ENCODE assay signal across 8 cellular contexts in the genomic region with DNA sequence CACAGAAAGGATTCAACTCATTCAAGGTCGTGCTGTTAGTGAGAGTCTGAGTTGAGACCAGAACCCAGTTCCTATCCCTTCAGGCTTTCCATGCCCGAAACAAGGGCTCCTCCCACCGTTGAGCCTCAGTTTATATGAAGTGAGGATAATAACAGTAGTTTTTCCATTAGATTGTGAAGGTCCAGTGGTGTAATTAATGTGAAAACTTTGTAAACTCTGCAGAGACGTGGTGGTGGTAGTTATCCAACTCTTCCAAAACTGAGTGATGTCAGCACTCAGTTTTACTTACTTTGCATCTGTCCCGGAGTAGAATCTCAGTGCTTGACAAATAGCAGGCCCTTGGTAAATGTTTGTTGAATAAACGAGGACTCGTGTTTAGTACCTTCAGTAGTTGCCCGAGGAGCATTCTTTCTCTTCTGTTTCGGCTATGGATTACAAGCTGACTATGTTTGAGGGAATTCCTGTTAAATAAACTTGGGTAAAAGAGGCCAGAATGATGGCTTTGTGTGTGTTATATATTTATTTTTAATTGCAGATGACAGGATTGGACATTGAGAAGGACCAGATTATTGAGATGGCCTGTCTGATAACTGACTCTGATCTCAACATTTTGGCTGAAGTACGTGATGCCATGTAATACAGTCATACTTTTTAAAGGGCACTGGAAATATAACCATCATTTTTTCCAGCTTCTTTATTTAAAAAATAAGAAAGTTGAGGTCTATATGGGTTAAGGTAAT. TPM values are rescaled to one million over a fixed set of nuclear protein-coding genes. Genes with fewer than 3 reads are reported as not detected.
DNase-seq lines count a peak whose midpoint lies in the region; ATAC-seq and TF ChIP-seq lines count a peak whose summit lies in the region.

No MANE protein-coding gene starts in this region.

- ATAC-seq in aorta (ENCODE audit: low FRiP score) = no peak

- POLR2A ChIA-PET in CD8-positive, alpha-beta memory T cell (lab: Charles Lee) = no interaction called here

- peaks cover 47% of the 10 kb centered on the region for H3K79me2 ChIP-seq in mesendoderm (ENCODE audit: control insufficient read depth, insufficient read depth, low read length)

- no peak overlapping the region for H4K5ac ChIP-seq in mesendoderm (ENCODE audit: low read length)

- no peaks in the 10 kb centered on the region for H3K9me3 ChIP-seq in CD8-positive, alpha-beta memory T cell (ENCODE audit: low read length)
- H3K9me3 ChIP-seq in MG63 = no peaks in the 10 kb centered on the region
- no peaks in the 10 kb centered on the region for H3K9me3 ChIP-seq in aorta (ENCODE audit: control insufficient read depth, low read length)

- no peaks in the 10 kb centered on the region for H3K27me3 Mint-ChIP-seq in CD8-positive, alpha-beta memory T cell

- H3K36me3 Mint-ChIP-seq in CD8-positive, alpha-beta memory T cell = peaks cover 0 to 36% (median 11%) of the 10 kb centered on the region in 3 donors

- H2BK15ac ChIP-seq in mesendoderm (replicated peaks; ENCODE audit: low read depth) = no peak overlapping the region

- DNase-seq in CD8-positive, alpha-beta memory T cell = no peak
- DNase-seq in MG63 (no peak), choroid plexus epithelial cell (ENCODE audit: low read depth) (peak; percentile 36), mesendoderm (peak; percentile 43), aorta (no peak), NCI-H1436 (lab: John Stamatoyannopoulos, UW) (no peak)
- DNase-seq in NK-92 treated with Interleukin-12 subunit alpha and Interleukin-12 subunit beta, amount 100 ng/mL, for 24 hours (lab: John Stamatoyannopoulos, UW) = no peak
- no peak for DNase-seq in activated effector memory CD4-positive, alpha-beta T cell treated with anti-CD3 and anti-CD28 coated beads, Interleukin-2, amount 50 U/mL, for 16 hours

- CTCF ChIA-PET in CD8-positive, alpha-beta memory T cell (lab: Charles Lee) = no interaction called here

- peak overlapping the region; percentile 1 for H2BK5ac ChIP-seq in mesendoderm (ENCODE audit: low read length)

- H3K4me1 Mint-ChIP-seq in CD8-positive, alpha-beta memory T cell = peaks cover 29 to 51% (median 45%) of the 10 kb centered on the region in 3 donors

- peaks cover 7% of the 10 kb centered on the region for H3K36me3 ChIP-seq in CD8-positive, alpha-beta memory T cell (ENCODE audit: insufficient read depth, low read length)
- H3K36me3 ChIP-seq in MG63 (peaks cover 18% of the 10 kb centered on the region), mesendoderm (ENCODE audit: control insufficient read depth, insufficient read depth, low read length) (peaks cover 1% of the 10 kb centered on the region), aorta (ENCODE audit: control insufficient read depth in 1 of 2, insufficient read depth in 2 of 2, low read length in 1 of 2) (peaks cover 0 to 2% of the 10 kb centered on the region in 2 donors)

- no peak overlapping the region for H2BK120ac ChIP-seq in mesendoderm (ENCODE audit: low read depth, low read length)

- peaks cover 3% of the 10 kb centered on the region for H3K79me1 ChIP-seq in mesendoderm (ENCODE audit: low read length)

- H3K4me3 Mint-ChIP-seq in CD8-positive, alpha-beta memory T cell = peak overlapping the region; percentile 94 to 100 (median 98)

- H3K27me3 ChIP-seq in CD8-positive, alpha-beta memory T cell (ENCODE audit: insufficient read depth, low read length, poor library complexity, severe bottlenecking) = no peaks in the 10 kb centered on the region
- no peaks in the 10 kb centered on the region for H3K27me3 ChIP-seq in MG63
- H3K27me3 ChIP-seq in mesendoderm (ENCODE audit: insufficient read depth, low read length, poor library complexity) = no peaks in the 10 kb centered on the region
- H3K27me3 ChIP-seq in aorta (ENCODE audit: control insufficient read depth in 1 of 2, insufficient read depth in 2 of 2, low read length in 1 of 2) = no peaks in the 10 kb centered on the region

- H3K4me2 ChIP-seq in mesendoderm (ENCODE audit: low read length) = peak overlapping the region; percentile 51

- peaks cover 15% of the 10 kb centered on the region for H3K4me1 ChIP-seq in CD8-positive, alpha-beta memory T cell (ENCODE audit: insufficient read depth, low read length)
- H3K4me1 ChIP-seq in mesendoderm (ENCODE audit: control insufficient read depth, low read depth, low read length) = peaks cover 8% of the 10 kb centered on the region
- H3K4me1 ChIP-seq in aorta (ENCODE audit: control insufficient read depth in 1 of 2, insufficient read depth in 2 of 2, low read length in 2 of 2) = no peaks in the 10 kb centered on the region

- H3K23ac ChIP-seq in mesendoderm (ENCODE audit: low read length) = no peak overlapping the region

- intact Hi-C loops in aorta (cut with DNase I) = loop anchor here in 1 of 2 donors (10.0 kb wide), 1 partner anchor 95 kb away; no protein-coding TSS in a partner anchor

- peak overlapping the region; percentile 94 for H3K4me3 ChIP-seq in CD8-positive, alpha-beta memory T cell (ENCODE audit: low read length)
- H3K4me3 ChIP-seq in MG63 (peak overlapping the region; percentile 83), choroid plexus epithelial cell (ENCODE audit: low read depth, low read length) (peak overlapping the region; percentile 97), mesendoderm (ENCODE audit: low read length) (peak overlapping the region; percentile 90), aorta (ENCODE audit: low read length in 2 of 2) (peak overlapping the region; percentile 36 to 79)

- no peak for TF ChIP-seq CTCF in choroid plexus epithelial cell (conservative IDR thresholded peaks at IDR 0.05; ENCODE audit: low read depth, low read length)

- H3K18ac ChIP-seq in mesendoderm (ENCODE audit: low read length) = peak overlapping the region; percentile 71

- no peaks in the 10 kb centered on the region for H3K9me3 Mint-ChIP-seq in CD8-positive, alpha-beta memory T cell

- H3K9ac ChIP-seq in mesendoderm (ENCODE audit: low read length) = peak overlapping the region; percentile 90

- H3K27ac Mint-ChIP-seq in CD8-positive, alpha-beta memory T cell = peak overlapping the region in 7 of 8 donors; percentile 55 to 96 (median 93)

- no peak overlapping the region for H3K4ac ChIP-seq in mesendoderm (ENCODE audit: low read depth, low read length)

- H3K27ac ChIP-seq in CD8-positive, alpha-beta memory T cell (ENCODE audit: low read depth, low read length) = peak overlapping the region; percentile 73
- H3K27ac ChIP-seq in mesendoderm (ENCODE audit: low read depth, low read length) (peak overlapping the region; percentile 64), aorta (ENCODE audit: low read depth in 1 of 2, low read length in 2 of 2) (peak overlapping the region in 1 of 2 donors; percentile 33)

- peak overlapping the region; percentile 99 for H3K56ac ChIP-seq in mesendoderm (ENCODE audit: low read length)

- no CpG with 5 or more reads among the region's 10 CpGs for WGBS in mesendoderm (ENCODE audit: extremely low coverage, insufficient coverage, low lambda C conversion rate)
- 1 to 3% methylated on average over 10 of the region's 10 CpGs for WGBS in aorta, 2 donors

- no peak overlapping the region for H4K8ac ChIP-seq in mesendoderm (ENCODE audit: low read depth, low read length)

- no peak overlapping the region for H2AK5ac ChIP-seq in mesendoderm (ENCODE audit: low read length)

RNA-seq across cellular contexts. Expression of gene REXO2, which starts 1.0 kb away (rescaled TPM):
- 10 to 100 TPM; 77.7 to 79.8 TPM for total RNA-seq in CD8-positive, alpha-beta memory T cell
- polyA plus RNA-seq in CD8-positive, alpha-beta memory T cell = 52.9 TPM
- 172 and 215 TPM in 2 replicates for total RNA-seq in MG63 (2014; rRNA removed; shearing (Covaris generic); ENCODE audit: low replicate concordance)
- polyA plus RNA-seq in mesendoderm (2013, experiment 1 of 2) = 150 TPM
- polyA plus RNA-seq in mesendoderm (2013, experiment 2 of 2) = 154 TPM
- total RNA-seq in aorta = 100 to 1,000 TPM; 103 to 109 TPM
- polyA plus RNA-seq in aorta = 100 to 1,000 TPM in 1 of 2 donors, 10 to 100 TPM in 1; 96.3 to 105 TPM

RNA-seq across cellular contexts. Expression of gene RBM7, which starts 39.8 kb away (rescaled TPM):
- total RNA-seq in CD8-positive, alpha-beta memory T cell = 10 to 100 TPM; 35.7 to 37.7 TPM
- polyA plus RNA-seq in CD8-positive, alpha-beta memory T cell = 23.1 TPM
- 27.8 and 46.8 TPM in 2 replicates for total RNA-seq in MG63 (2014; rRNA removed; shearing (Covaris generic); ENCODE audit: low replicate concordance)
- 43.9 TPM for polyA plus RNA-seq in mesendoderm (2013, experiment 1 of 2)
- polyA plus RNA-seq in mesendoderm (2013, experiment 2 of 2) = 45.6 TPM
- 10 to 100 TPM; 37.1 to 37.9 TPM for total RNA-seq in aorta
- 10 to 100 TPM; 19.9 to 22.3 TPM for polyA plus RNA-seq in aorta

RNA-seq across cellular contexts. Expression of gene C11orf71, which starts 40.0 kb away (rescaled TPM):
- 1 to 10 TPM; 8.2 to 9.3 TPM for total RNA-seq in CD8-positive, alpha-beta memory T cell
- polyA plus RNA-seq in CD8-positive, alpha-beta memory T cell = 10.0 TPM
- 2.0 and 7.2 TPM in 2 replicates for total RNA-seq in MG63 (2014; rRNA removed; shearing (Covaris generic); ENCODE audit: low replicate concordance)
- 3.5 TPM for polyA plus RNA-seq in mesendoderm (2013, experiment 1 of 2)
- 3.6 TPM for polyA plus RNA-seq in mesendoderm (2013, experiment 2 of 2)
- 1 to 10 TPM; 4.4 to 4.9 TPM for total RNA-seq in aorta
- 1 to 10 TPM; 4.4 to 6.1 TPM for polyA plus RNA-seq in aorta

Comparison
In these comparisons a context has a peak if more than half of its experiments do, and no peak if none do; other contexts are left out.
1. DNase-seq: peak in choroid plexus epithelial cell (single experiment) and mesendoderm (single experiment); none in CD8-positive, alpha-beta memory T cell (0 of 5), MG63 (single experiment), aorta (0 of 2), NK-92 treated with Interleukin-12 subunit alpha and Interleukin-12 subunit beta, amount 100 ng/mL, for 24 hours (single experiment), NCI-H1436 (single experiment) and activated effector memory CD4-positive, alpha-beta T cell treated with anti-CD3 and anti-CD28 coated beads, Interleukin-2, amount 50 U/mL, for 16 hours (single experiment).
2. Peak in every context shown above with its lines, with median percentiles within 50 percentile points of each other: H3K4me3 ChIP-seq.